8 cellular contexts compared by ENCODE assay signal in genomic region chr4:118669220-118669619, GRCh38. TPM values are rescaled to one million over a fixed set of nuclear protein-coding genes. Genes with fewer than 3 reads are reported as not detected.
DNase-seq lines count a peak whose midpoint lies in the region; ATAC-seq and TF ChIP-seq lines count a peak whose summit lies in the region.
"Not testable (repeated sequence)": the region's sequence is repeated elsewhere in the genome, so short reads cannot be mapped to it uniquely, and the experiment has no call there.

No MANE protein-coding gene starts in this region.

- not testable (repeated sequence) for TF ChIP-seq CTCF in breast epithelium (IDR thresholded peaks at IDR 0.05)

- H3K27ac Mint-ChIP-seq in activated CD8-positive, alpha-beta memory T cell treated with anti-CD3 and anti-CD28 coated beads, Interleukin-2, amount 10 ng/mL, durations not matched to agents 7 days and 5 days = not testable (repeated sequence)

- intact Hi-C loops in breast epithelium (cut with DNase I; ENCODE audit: low total_unique reads); head of caudate nucleus (cut with DNase I): not testable (repeated sequence)

- not testable (repeated sequence) for H3K27me3 ChIP-seq in SJCRH30, breast epithelium

- H3K4me3 Mint-ChIP-seq in activated CD8-positive, alpha-beta memory T cell treated with anti-CD3 and anti-CD28 coated beads, Interleukin-2, amount 10 ng/mL, durations not matched to agents 7 days and 5 days = not testable (repeated sequence)

- H3K27ac ChIP-seq in SJCRH30, breast epithelium: not testable (repeated sequence)

- H3K9me3 Mint-ChIP-seq in activated CD8-positive, alpha-beta memory T cell treated with anti-CD3 and anti-CD28 coated beads, Interleukin-2, amount 10 ng/mL, durations not matched to agents 7 days and 5 days (ENCODE audit: low read depth) = not testable (repeated sequence)

- not testable (repeated sequence) for H3K36me3 Mint-ChIP-seq in activated CD8-positive, alpha-beta memory T cell treated with anti-CD3 and anti-CD28 coated beads, Interleukin-2, amount 10 ng/mL, durations not matched to agents 7 days and 5 days

- H3K27me3 Mint-ChIP-seq in activated CD8-positive, alpha-beta memory T cell treated with anti-CD3 and anti-CD28 coated beads, Interleukin-2, amount 10 ng/mL, durations not matched to agents 7 days and 5 days = not testable (repeated sequence)

- H3K4me1 ChIP-seq in SJCRH30, breast epithelium: not testable (repeated sequence)

- H3K9me3 ChIP-seq in SJCRH30 (replicated peaks); breast epithelium: not testable (repeated sequence)

- not testable (repeated sequence) for H3K4me1 Mint-ChIP-seq in activated CD8-positive, alpha-beta memory T cell treated with anti-CD3 and anti-CD28 coated beads, Interleukin-2, amount 10 ng/mL, durations not matched to agents 7 days and 5 days

- DNase-seq in Ammon's horn (ENCODE audit: low spot score) (peak; percentile 58), HT-29 (ENCODE audit: low spot score) (peak; percentile 74), SJCRH30 (peak; percentile 72 to 90), breast epithelium (ENCODE audit: low spot score in 2 of 2) (peak; percentile 28 to 70), head of caudate nucleus (peak in 28 of 42 donors; percentile 10 to 76 (median 36)), mucosa of gallbladder (ENCODE audit: low spot score) (peak; percentile 76)
- DNase-seq in activated CD8-positive, alpha-beta memory T cell treated with anti-CD3 and anti-CD28 coated beads, Interleukin-2, amount 10 ng/mL, durations not matched to agents 7 days and 5 days = peak; percentile 70
- DNase-seq in stimulated activated CD4-positive, alpha-beta T cell treated with anti-CD3 and anti-CD28 coated beads, Interleukin-4, amount 100 ng/mL, for 24 hours = peak; percentile 38

- CTCF ChIA-PET in activated CD8-positive, alpha-beta memory T cell treated with anti-CD3 and anti-CD28 coated beads, Interleukin-2, amount 10 ng/mL, durations not matched to agents 7 days and 5 days (lab: Charles Lee) = not testable (repeated sequence)

- not testable (repeated sequence) for ATAC-seq in activated CD8-positive, alpha-beta memory T cell treated with anti-CD3 and anti-CD28 coated beads, Interleukin-2, amount 10 ng/mL, durations not matched to agents 7 days and 5 days

- not testable (repeated sequence) for TF ChIP-seq POLR2A in breast epithelium (IDR thresholded peaks at IDR 0.05)

- H3K4me3 ChIP-seq in SJCRH30, breast epithelium: not testable (repeated sequence)

- not testable (repeated sequence) for H3K36me3 ChIP-seq in SJCRH30, breast epithelium

RNA-seq across cellular contexts. Expression of gene METTL14, which starts 16.0 kb away (rescaled TPM):
- total RNA-seq in HT-29 (2014; rRNA removed; shearing (Covaris generic)) = 2.5 and 13.2 TPM in 2 replicates
- 37.4 and 39.5 TPM in 2 replicates for total RNA-seq in SJCRH30 (2014; rRNA removed; shearing (Covaris generic))
- total RNA-seq in activated CD8-positive, alpha-beta memory T cell treated with anti-CD3 and anti-CD28 coated beads, Interleukin-2, amount 10 ng/mL, durations not matched to agents 7 days and 5 days = 10 to 100 TPM; 47.8 to 51.6 TPM
- total RNA-seq in breast epithelium (10 to 100 TPM; 39.4 to 72.4 (median 42.0) TPM), mucosa of gallbladder (47.2 TPM)
